22 cellular contexts compared by ENCODE assay signal in genomic region chr20:63933646-63934045, GRCh38. TPM values are rescaled to one million over a fixed set of nuclear protein-coding genes. Genes with fewer than 3 reads are reported as not detected.
DNase-seq lines count a peak whose midpoint lies in the region; ATAC-seq and TF ChIP-seq lines count a peak whose summit lies in the region.
"Had no signal": no experiment of that assay in that cellular context is flagged by ENCODE, and none has a peak within 500 bp of the region (broad histone marks: within the 10 kb centered on the region; RNA-seq: fewer than 3 reads in every experiment).

No MANE protein-coding gene starts in this region.

- H3K27ac Mint-ChIP-seq in Caco-2 (ENCODE audit: unreplicated experiment) (no peak overlapping the region), Calu3 (ENCODE audit: unreplicated experiment) (no peak overlapping the region)
- H3K27ac Mint-ChIP-seq: T-cell had no signal

- no peak overlapping the region for H3K9ac ChIP-seq in smooth muscle cell (ENCODE audit: low read depth)

- POLR2A ChIA-PET in Caco-2 (lab: Charles Lee) (interaction anchor here (0.8 kb wide), 1 partner anchor 37 kb away, joined by 3 read pairs; no protein-coding TSS in a partner anchor), Panc1 (lab: Charles Lee) (no interaction called here)

- no peak overlapping the region for H3K4me2 ChIP-seq in smooth muscle cell

- CTCF ChIA-PET in Caco-2 (lab: Charles Lee), result interaction anchor here (0.5 to 0.6 kb wide), 2 partner anchors 169 to 212 kb away, joined by 3 to 4 read pairs; no protein-coding TSS in a partner anchor
- CTCF ChIA-PET in Calu3 (lab: Charles Lee), result no interaction called here
- CTCF ChIA-PET in Panc1 (lab: Charles Lee), result no interaction called here

- DNase-seq in Caco-2 (no peak), Calu3 (no peak), Panc1 (ENCODE audit: low read depth, low spot score) (no peak), cerebellar cortex (ENCODE audit: low spot score) (peak; percentile 60), smooth muscle cell (lab: John Stamatoyannopoulos, UW; ENCODE audit: unreplicated experiment) (no peak)
- DNase-seq: COR-L47, DMS 273 treated with DMSO at 0.1 percent for 48 hours, DMS79 treated with DMSO at 0.1 percent for 48 hours, KBM-7, MG63, NCI-H1105 treated with DMSO at 0.1 percent for 48 hours, NCI-H146, NCI-H1930, NCI-H2107, NCI-H524, SHP77, T-cell had no signal

- H3K4me1 ChIP-seq in Caco-2, result no peaks in the 10 kb centered on the region
- H3K4me1 ChIP-seq in Panc1 (ENCODE audit: control insufficient read depth, insufficient read depth, low read length), result no peaks in the 10 kb centered on the region
- H3K4me1 ChIP-seq in smooth muscle cell (ENCODE audit: low read depth), result no peaks in the 10 kb centered on the region

- H3K4me3 ChIP-seq in Caco-2 (ENCODE audit: low read depth, low read length) (no peak overlapping the region), Panc1 (ENCODE audit: low read depth in 2 of 2, low read length in 2 of 2) (no peak overlapping the region), smooth muscle cell (no peak overlapping the region)
- H3K4me3 ChIP-seq: MG63 had no signal

- H3K36me3 Mint-ChIP-seq in Caco-2 (ENCODE audit: insufficient read depth, unreplicated experiment) (peaks cover 97% of the 10 kb centered on the region), Calu3 (ENCODE audit: insufficient read depth, unreplicated experiment) (peaks cover 81% of the 10 kb centered on the region)

- H3K27ac ChIP-seq in Panc1 (ENCODE audit: low read length) (no peak overlapping the region), smooth muscle cell (ENCODE audit: low read depth) (no peak overlapping the region)

- H3K9me3 ChIP-seq in Caco-2, result no peaks in the 10 kb centered on the region
- H3K9me3 ChIP-seq in Panc1 (ENCODE audit: control insufficient read depth, insufficient read depth, low read depth, low read length), result no peaks in the 10 kb centered on the region
- H3K9me3 ChIP-seq in smooth muscle cell (replicated peaks; ENCODE audit: low read depth), result no peaks in the 10 kb centered on the region
- H3K9me3 ChIP-seq: MG63 had no signal

- peaks cover 8% of the 10 kb centered on the region for H3F3A ChIP-seq in smooth muscle cell (ENCODE audit: low read depth)

- intact Hi-C loops in Caco-2 (cut with micrococcal nuclease; ENCODE audit: unreplicated experiment), result no loop called here
- intact Hi-C loops in Calu3 (cut with micrococcal nuclease; ENCODE audit: unreplicated experiment), result no loop called here
- intact Hi-C loops in Panc1 (cut with micrococcal nuclease; ENCODE audit: unreplicated experiment), result no loop called here

- TF ChIP-seq CTCF in Caco-2 (IDR thresholded peaks at IDR 0.05; ENCODE audit: insufficient read depth in 1 of 2, low read depth in 1 of 2, low read length in 1 of 2, severe bottlenecking in 1 of 2, unreplicated experiment in 1 of 2) (no peak), Calu3 (IDR thresholded peaks at IDR 0.05; ENCODE audit: unreplicated experiment) (no peak), Panc1 (IDR thresholded peaks at IDR 0.05) (no peak), smooth muscle cell (IDR thresholded peaks at IDR 0.05; ENCODE audit: borderline replicate concordance, insufficient read depth, poor library complexity, severe bottlenecking) (no peak)

- peaks cover 15% of the 10 kb centered on the region for H3K36me3 ChIP-seq in Caco-2 (ENCODE audit: control insufficient read depth, insufficient read depth, low read length)
- peaks cover 4% of the 10 kb centered on the region; the same call in 1 of the 2 replicates for H3K36me3 ChIP-seq in Panc1 (ENCODE audit: control insufficient read depth, insufficient read depth, low read length)
- no peaks in the 10 kb centered on the region for H3K36me3 ChIP-seq in smooth muscle cell (ENCODE audit: low read depth)

- ATAC-seq in Panc1 (no peak), HG03135 (IDR thresholded peaks at IDR 0.05; ENCODE audit: unreplicated experiment) (no peak), GM18870 (IDR thresholded peaks at IDR 0.05; ENCODE audit: unreplicated experiment) (no peak)
- ATAC-seq: T-cell had no signal

- in situ Hi-C loops in Panc1 (cut with HindIII; ENCODE audit: low pct_unique_long_range_greater_than_20kb, low sequenced_read_pairs), result no loop called here

- no peaks in the 10 kb centered on the region for H3K4me1 Mint-ChIP-seq in Caco-2 (ENCODE audit: low read depth, unreplicated experiment)
- no peaks in the 10 kb centered on the region for H3K4me1 Mint-ChIP-seq in Calu3 (ENCODE audit: low read depth, unreplicated experiment)

- H3K27me3 ChIP-seq in Caco-2 (replicated peaks; ENCODE audit: control insufficient read depth, insufficient read depth, low read length) (no peaks in the 10 kb centered on the region), Panc1 (ENCODE audit: control insufficient read depth, insufficient read depth, low read length) (no peaks in the 10 kb centered on the region), smooth muscle cell (ENCODE audit: low read depth) (no peaks in the 10 kb centered on the region)
- H3K27me3 ChIP-seq: MG63 had no signal

- 93% methylated on average over 5 of the region's 5 CpGs for WGBS in smooth muscle cell (ENCODE audit: low lambda C conversion rate)

- H3K79me2 ChIP-seq in smooth muscle cell (ENCODE audit: low read depth), result no peaks in the 10 kb centered on the region

- no peaks in the 10 kb centered on the region for H3K27me3 Mint-ChIP-seq in Caco-2 (ENCODE audit: insufficient read depth, unreplicated experiment)
- no peaks in the 10 kb centered on the region for H3K27me3 Mint-ChIP-seq in Calu3 (ENCODE audit: unreplicated experiment)
- H3K27me3 Mint-ChIP-seq: CD4-positive, alpha-beta memory T cell; T-cell had no signal

- no peaks in the 10 kb centered on the region for H3K9me3 Mint-ChIP-seq in Caco-2 (ENCODE audit: unreplicated experiment)
- no peaks in the 10 kb centered on the region for H3K9me3 Mint-ChIP-seq in Calu3 (ENCODE audit: low read depth, unreplicated experiment)
- H3K9me3 Mint-ChIP-seq: CD4-positive, alpha-beta memory T cell; T-cell had no signal

- H3K4me3 Mint-ChIP-seq in Caco-2 (ENCODE audit: unreplicated experiment) (no peak overlapping the region), Calu3 (ENCODE audit: low read depth, unreplicated experiment) (no peak overlapping the region)
- H3K4me3 Mint-ChIP-seq: CD4-positive, alpha-beta memory T cell; T-cell had no signal

- H2AFZ ChIP-seq in smooth muscle cell (ENCODE audit: low read depth), result no peak overlapping the region

- BruUV-seq in Caco-2 (replicated peaks; lab: Mats Ljungman, UMichigan) (TSS peak; percentile 22), Calu3 (replicated peaks; lab: Mats Ljungman, UMichigan) (TSS peak; percentile 29), Panc1 (replicated peaks; lab: Mats Ljungman, UMichigan) (TSS peak; percentile 62)

- peaks cover 79% of the 10 kb centered on the region for H4K20me1 ChIP-seq in smooth muscle cell (ENCODE audit: low read depth)

RNA-seq across cellular contexts. Expression of gene UCKL1, which starts 22.6 kb away (rescaled TPM):
- 101 and 113 TPM in 2 replicates for total RNA-seq in Caco-2 (2022)
- 85.1 and 86.3 TPM in 2 replicates for total RNA-seq in Calu3 (2022)
- total RNA-seq in Panc1 (2021; ENCODE audit: unreplicated experiment), result 47.4 TPM
- polyA plus RNA-seq in Panc1 (2012; ENCODE audit: insufficient read length), result 76.5 TPM
- 12.8 and 17.2 TPM in 2 replicates for total RNA-seq in smooth muscle cell
- 22.6 and 29.3 TPM in 2 replicates for polyA plus RNA-seq in smooth muscle cell

RNA-seq across cellular contexts. Expression of gene ZNF512B, which starts 36.1 kb away (rescaled TPM):
- total RNA-seq in Caco-2 (2022) (40.0 and 47.9 TPM in 2 replicates), Calu3 (2022) (58.1 and 62.8 TPM in 2 replicates), Panc1 (2021; ENCODE audit: unreplicated experiment) (17.9 TPM), smooth muscle cell (4.6 and 6.8 TPM in 2 replicates)
- 13.6 TPM for polyA plus RNA-seq in Panc1 (2012; ENCODE audit: insufficient read length)
- polyA plus RNA-seq in smooth muscle cell, result 5.6 and 7.7 TPM in 2 replicates

RNA-seq across cellular contexts. Expression of gene DNAJC5, which starts 38.7 kb away (rescaled TPM):
- total RNA-seq in Caco-2 (2022), result 117 and 124 TPM in 2 replicates
- total RNA-seq in Calu3 (2022), result 79.9 and 85.9 TPM in 2 replicates
- total RNA-seq in Panc1 (2021; ENCODE audit: unreplicated experiment), result 59.5 TPM
- polyA plus RNA-seq in Panc1 (2012; ENCODE audit: insufficient read length), result 53.2 TPM
- total RNA-seq in smooth muscle cell, result 21.1 and 24.5 TPM in 2 replicates
- 8.7 TPM in 2 replicates for polyA plus RNA-seq in smooth muscle cell

RNA-seq across cellular contexts. Expression of gene SAMD10, which starts 45.8 kb away (rescaled TPM):
- 13.4 and 13.6 TPM in 2 replicates for total RNA-seq in Caco-2 (2022)
- total RNA-seq in Calu3 (2022), result 23.6 and 23.7 TPM in 2 replicates
- total RNA-seq in Panc1 (2021; ENCODE audit: unreplicated experiment), result 8.8 TPM
- polyA plus RNA-seq in Panc1 (2012; ENCODE audit: insufficient read length), result 13.2 TPM
- total RNA-seq in smooth muscle cell, result 0.13 and 0.27 TPM in 2 replicates
- 1.2 and 4.3 TPM in 2 replicates for polyA plus RNA-seq in smooth muscle cell
- total RNA-seq: H4, SK-MEL-5 had no signal

RNA-seq across cellular contexts. Expression of gene PRPF6, which starts 47.3 kb away (rescaled TPM):
- total RNA-seq in Caco-2 (2022) (176 and 181 TPM in 2 replicates), Calu3 (2022) (111 and 113 TPM in 2 replicates), Panc1 (2021; ENCODE audit: unreplicated experiment) (88.4 TPM), smooth muscle cell (33.3 and 36.5 TPM in 2 replicates)
- 125 TPM for polyA plus RNA-seq in Panc1 (2012; ENCODE audit: insufficient read length)
- polyA plus RNA-seq in smooth muscle cell, result 51.2 and 55.2 TPM in 2 replicates
